ENCODE assay signal across 9 cellular contexts in genomic region chr6:108193835-108194234, GRCh38. TPM values are rescaled to one million over a fixed set of nuclear protein-coding genes. Genes with fewer than 3 reads are reported as not detected.
"Had no signal": no experiment of that assay in that cellular context is flagged by ENCODE, and none has a peak within 500 bp of the region (broad histone marks: within the 10 kb centered on the region; RNA-seq: fewer than 3 reads in every experiment).

No MANE protein-coding gene starts in this region.

- H3K9me3 ChIP-seq: HAP-1 had no signal

- ATAC-seq: HCT116 had no signal

- H3K4me3 ChIP-seq: HAP-1 had no signal

- FAIRE-seq: HTR-8/SVneo had no signal

- H3K9ac ChIP-seq: KMS-11 had no signal

- H3K4me2 ChIP-seq: KMS-11 had no signal

- H3K36me3 ChIP-seq: HAP-1 had no signal

- H3K27ac ChIP-seq: KMS-11 had no signal

- DNase-seq: GOT3, H7, IMR-90, KBM-7 had no signal

- H3K4me1 ChIP-seq: HAP-1 had no signal

RNA-seq across cellular contexts. Expression of gene NR2E1, which starts 28.0 kb away (rescaled TPM):
- total RNA-seq: H7, HT-29, IMR-90 had no signal
- polyA plus RNA-seq: IMR-90 had no signal
